In the genomic region with DNA sequence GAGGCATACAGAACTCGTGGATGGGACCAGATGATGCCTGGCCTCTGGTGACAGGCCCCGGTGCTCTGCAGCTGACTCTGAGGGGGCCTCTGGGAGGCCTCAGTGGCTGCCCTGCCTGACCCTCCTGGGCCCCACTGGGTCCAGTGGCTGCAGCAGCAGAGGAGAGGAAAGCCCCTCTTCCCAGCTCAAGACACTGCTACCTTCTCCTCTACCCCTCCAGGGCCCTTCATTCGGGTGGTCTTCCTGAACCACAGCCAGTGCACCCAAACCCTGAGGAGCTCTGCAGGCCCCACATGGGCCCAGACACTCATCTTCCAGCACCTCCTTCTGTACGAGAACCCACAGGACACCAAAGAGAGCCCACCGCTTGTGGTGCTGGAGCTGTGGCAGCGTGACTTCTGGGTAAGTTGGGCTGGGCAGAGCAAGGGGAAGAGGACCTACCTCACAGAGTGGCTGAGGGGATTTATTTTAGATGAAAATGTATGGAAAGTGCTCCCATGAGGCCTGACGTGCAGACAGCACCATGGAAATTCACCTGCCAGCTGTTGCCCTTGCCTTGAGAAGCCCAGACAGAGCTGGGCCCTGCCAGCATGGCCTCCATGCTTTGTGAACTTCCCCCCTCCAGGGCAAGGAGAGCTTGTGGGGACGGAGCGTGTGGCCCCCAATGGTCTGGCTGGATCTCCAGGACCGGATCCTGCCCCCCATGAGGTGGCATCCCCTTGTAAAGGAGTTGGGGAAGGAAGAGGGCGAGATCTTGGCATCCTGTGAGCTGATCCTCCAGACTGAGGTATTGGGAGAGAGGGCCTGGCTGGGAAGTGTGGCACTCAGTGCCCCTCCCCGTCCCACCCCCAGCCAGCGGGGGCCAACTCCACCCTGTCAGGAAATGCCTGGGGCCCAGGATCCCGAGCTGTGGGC, we compare ENCODE assay signal across 17 cellular contexts. TPM values are rescaled to one million over a fixed set of nuclear protein-coding genes. Genes with fewer than 3 reads are reported as not detected.
"Had no signal": no experiment of that assay in that cellular context is flagged by ENCODE, and none has a peak within 500 bp of the region (broad histone marks: within the 10 kb centered on the region; RNA-seq: fewer than 3 reads in every experiment).

No MANE protein-coding gene starts in this region.

- DNase-seq: activated CD4-positive, alpha-beta memory T cell treated with anti-CD3 and anti-CD28 coated beads, Interleukin-2, amount 10 ng/mL, durations not matched to agents 7 days and 5 days; activated CD4-positive, CD25-positive, alpha-beta regulatory T cell treated with anti-CD3 and anti-CD28 coated beads, Interleukin-2, amount 50 U/mL, for 72 hours; activated naive CD4-positive, alpha-beta T cell treated with anti-CD3 and anti-CD28 coated beads, Interleukin-2, amount 50 U/mL, for 16 hours; adrenal gland; central memory CD4-positive, alpha-beta T cell; effector memory CD4-positive, alpha-beta T cell; kidney; left ventricle myocardium inferior; mesenchymal stem cell; stimulated activated CD4-positive, alpha-beta T cell treated with anti-CD3 and anti-CD28 coated beads, Interleukin-4, amount 100 ng/mL, for 4 hours; stomach had no signal

- H3K27ac Mint-ChIP-seq: activated CD4-positive, alpha-beta memory T cell treated with anti-CD3 and anti-CD28 coated beads, Interleukin-2, amount 10 ng/mL, durations not matched to agents 7 days and 5 days; activated T-helper 1 cell treated with anti-CD3 and anti-CD28 coated beads, Interleukin-12 subunit alpha, Interleukin-12 subunit beta, Interleukin-2, Interleukin-4 antibody, amounts not matched to agents 30 ng/mL and 10 ng/mL and 1 ng/mL, durations not matched to agents 14 hours and 24 hours and 36 hours; nephron had no signal

- H3K36me3 ChIP-seq: adrenal gland, gastroesophageal sphincter, left ventricle myocardium inferior, stomach, thyroid gland, vagina had no signal

- H3K27me3 Mint-ChIP-seq: activated CD4-positive, alpha-beta memory T cell treated with anti-CD3 and anti-CD28 coated beads, Interleukin-2, amount 10 ng/mL, durations not matched to agents 7 days and 5 days had no signal

- ATAC-seq: gastroesophageal sphincter had no signal

- H3K4me1 ChIP-seq: adrenal gland, gastroesophageal sphincter, left ventricle myocardium inferior, stomach, vagina had no signal

- H3K4me3 ChIP-seq: adrenal gland, gastroesophageal sphincter, left ventricle myocardium inferior, stomach, thyroid gland, vagina had no signal

- H3K4me1 Mint-ChIP-seq: activated CD4-positive, alpha-beta memory T cell treated with anti-CD3 and anti-CD28 coated beads, Interleukin-2, amount 10 ng/mL, durations not matched to agents 7 days and 5 days; nephron had no signal

- H3K27me3 ChIP-seq: adrenal gland, gastroesophageal sphincter, stomach, thyroid gland, vagina had no signal

- H3K9me3 ChIP-seq: adrenal gland, gastroesophageal sphincter, left ventricle myocardium inferior, stomach, thyroid gland, vagina had no signal

- H3K9me3 Mint-ChIP-seq: activated CD4-positive, alpha-beta memory T cell treated with anti-CD3 and anti-CD28 coated beads, Interleukin-2, amount 10 ng/mL, durations not matched to agents 7 days and 5 days; activated T-helper 1 cell treated with anti-CD3 and anti-CD28 coated beads, Interleukin-12 subunit alpha, Interleukin-12 subunit beta, Interleukin-2, Interleukin-4 antibody, amounts not matched to agents 30 ng/mL and 10 ng/mL and 1 ng/mL, durations not matched to agents 14 hours and 24 hours and 36 hours; nephron had no signal

- H3K4me3 Mint-ChIP-seq: activated CD4-positive, alpha-beta memory T cell treated with anti-CD3 and anti-CD28 coated beads, Interleukin-2, amount 10 ng/mL, durations not matched to agents 7 days and 5 days; activated T-helper 1 cell treated with anti-CD3 and anti-CD28 coated beads, Interleukin-12 subunit alpha, Interleukin-12 subunit beta, Interleukin-2, Interleukin-4 antibody, amounts not matched to agents 30 ng/mL and 10 ng/mL and 1 ng/mL, durations not matched to agents 14 hours and 24 hours and 36 hours; nephron had no signal

- H3K27ac ChIP-seq: adrenal gland, gastroesophageal sphincter, left ventricle myocardium inferior, stomach, vagina had no signal

RNA-seq across cellular contexts. Expression of a gene that starts 51.0 kb away (rescaled TPM):
- total RNA-seq: activated CD4-positive, alpha-beta memory T cell treated with anti-CD3 and anti-CD28 coated beads, Interleukin-2, amount 10 ng/mL, durations not matched to agents 7 days and 5 days; activated T-helper 1 cell treated with anti-CD3 and anti-CD28 coated beads, Interleukin-12 subunit alpha, Interleukin-12 subunit beta, Interleukin-2, Interleukin-4 antibody, amounts not matched to agents 30 ng/mL and 10 ng/mL and 1 ng/mL, durations not matched to agents 14 hours and 24 hours and 36 hours; gastroesophageal sphincter; T-helper 2 cell treated with Interferon-gamma antibody and Interleukin-4, amounts not matched to agents 100 ng/mL and 5 ng/mL, for 36 hours had no signal
